ENCODE assay signal across 11 cellular contexts in genomic region chr9:117473293-117473692, GRCh38.
"Had no signal": no experiment of that assay in that cellular context is flagged by ENCODE, and none has a peak within 500 bp of the region (broad histone marks: within the 10 kb centered on the region; RNA-seq: fewer than 3 reads in every experiment).

No MANE protein-coding gene starts in this region.

- H3K4me3 ChIP-seq: GM23248, GM23338, HAP-1 had no signal

- H3K9me3 ChIP-seq: HAP-1 had no signal

- DNase-seq: GM23248, GOT3, H7, H9, HCEC 1CT, HFFc6 had no signal

- H3K9ac ChIP-seq: GM23248 had no signal

- ATAC-seq: GM23338, HCT116 had no signal

- H3K27ac ChIP-seq: GM23248 had no signal

- H3K36me3 ChIP-seq: HAP-1 had no signal

- H3K4me2 ChIP-seq: GM23338 had no signal

- H2AFZ ChIP-seq: GM23248, GM23338 had no signal

- H3K4me1 ChIP-seq: HAP-1 had no signal

- FAIRE-seq: H1, H54 had no signal
